ENCODE assay signal across 22 cellular contexts in genomic region chr6:71452709-71453108, GRCh38.
"Had no signal": no experiment of that assay in that cellular context is flagged by ENCODE, and none has a peak within 500 bp of the region (broad histone marks: within the 10 kb centered on the region; RNA-seq: fewer than 3 reads in every experiment).

No MANE protein-coding gene starts in this region.

- H3K36me3 ChIP-seq: SJCRH30 had no signal

- DNase-seq: Kasumi-1, MM.1S, NCI-H1092 treated with DMSO at 0.1 percent for 48 hours, NCI-H1436, NCI-H187, NCI-H2029, NCI-H2081 treated with DMSO at 0.1 percent for 48 hours, NCI-H2171, NCI-H226, NCI-H510A, NCI-H524 treated with DMSO at 0.1 percent for 48 hours, NCI-H69, NCI-H774, PC-3, SHP77 treated with DMSO at 0.1 percent for 48 hours, SJCRH30 had no signal

- H3K27me3 ChIP-seq: SJCRH30 had no signal

- ATAC-seq: HepG2, K562, Panc1, PC-3, SK-N-SH treated with all-trans-retinoic acid at 6 μM for 48 hours had no signal

- H3K9ac ChIP-seq: KMS-11 had no signal

- H3K4me3 ChIP-seq: K562, SJCRH30 had no signal

- FAIRE-seq: HepG2, K562 had no signal

- H3K9me3 ChIP-seq: SJCRH30 had no signal

- H3K4me2 ChIP-seq: KMS-11 had no signal

- H3K27ac ChIP-seq: KMS-11, RWPE1, SJCRH30 had no signal
